Comparison of ENCODE assay signal across 25 cellular contexts in genomic region chr1:154517661-154518060, GRCh38. TPM values are rescaled to one million over a fixed set of nuclear protein-coding genes. Genes with fewer than 3 reads are reported as not detected.
DNase-seq lines count a peak whose midpoint lies in the region; ATAC-seq, FAIRE-seq and TF ChIP-seq lines count a peak whose summit lies in the region.
"Had no signal": no experiment of that assay in that cellular context is flagged by ENCODE, and none has a peak within 500 bp of the region (broad histone marks: within the 10 kb centered on the region; RNA-seq: fewer than 3 reads in every experiment).

No MANE protein-coding gene starts in this region.

- H3K9me3 Mint-ChIP-seq in stimulated activated naive B cell treated with anti-CD40 and anti-IgM and Interleukin-4, amounts not matched to agents 10 μg/mL and 1 μg/mL and 100 μg/mL, for 72 hours = no peaks in the 10 kb centered on the region
- H3K9me3 Mint-ChIP-seq: H9 had no signal

- ATAC-seq in A549 (no peak), K562 (no peak), GM18520 (IDR thresholded peaks at IDR 0.05; ENCODE audit: unreplicated experiment) (no peak), pancreas (no peak)
- no peak for ATAC-seq in stimulated activated naive B cell treated with anti-CD40 and anti-IgM and Interleukin-4, amounts not matched to agents 10 μg/mL and 1 μg/mL and 100 μg/mL, for 72 hours (replicated peaks)
- ATAC-seq: HCT116 had no signal

- no peaks in the 10 kb centered on the region for H3K79me2 ChIP-seq in K562 (ENCODE audit: control insufficient read depth, insufficient read depth, low read length)

- H3K4me2 ChIP-seq in A549 (no peak overlapping the region), K562 (ENCODE audit: insufficient read depth, low read length) (no peak overlapping the region)

- H3K27ac ChIP-seq in A549 = no peak overlapping the region
- no peak overlapping the region for H3K27ac ChIP-seq in K562 (ENCODE audit: extremely low read depth, low read depth, low read length)
- no peak overlapping the region for H3K27ac ChIP-seq in pancreas
- H3K27ac ChIP-seq: GM23248 had no signal

- CTCF ChIA-PET in A549 (lab: Yijun Ruan, JAX) = interaction anchor here (0.7 to 1.8 kb wide), 2 partner anchors 38 to 120 kb away, joined by 3 to 5 read pairs; no protein-coding TSS in a partner anchor
- CTCF ChIA-PET in K562 (lab: Yijun Ruan, JAX; ENCODE audit: low intra/inter-chr PET ratio) = no interaction called here

- no peaks in the 10 kb centered on the region for H4K20me1 ChIP-seq in K562 (replicated peaks; ENCODE audit: control insufficient read depth, insufficient read depth, low read length)

- TF ChIP-seq EP300 in A549 (IDR thresholded peaks at IDR 0.05) (no peak), K562 (IDR thresholded peaks at IDR 0.05; ENCODE audit: low read length) (no peak)

- H3K4me1 ChIP-seq in A549 (no peaks in the 10 kb centered on the region), K562 (replicated peaks in 1 of 2; ENCODE audit: control insufficient read depth in 2 of 2, insufficient read depth in 2 of 2, low read length in 2 of 2) (peaks cover 0 to 4% of the 10 kb centered on the region in 2 experiments; a peak in 1 of 5 replicates), pancreas (no peaks in the 10 kb centered on the region)

- H3K4me3 Mint-ChIP-seq in stimulated activated naive B cell treated with anti-CD40 and anti-IgM and Interleukin-4, amounts not matched to agents 10 μg/mL and 1 μg/mL and 100 μg/mL, for 72 hours = no peak overlapping the region
- H3K4me3 Mint-ChIP-seq: CD4-positive, alpha-beta memory T cell; H9 had no signal

- H3K27ac Mint-ChIP-seq in stimulated activated naive B cell treated with anti-CD40 and anti-IgM and Interleukin-4, amounts not matched to agents 10 μg/mL and 1 μg/mL and 100 μg/mL, for 72 hours = peak overlapping the region; percentile 59
- H3K27ac Mint-ChIP-seq: CD4-positive, alpha-beta memory T cell; H9 had no signal

- intact Hi-C loops in K562 (cut with micrococcal nuclease) = no loop called here
- intact Hi-C loops in pancreas (cut with DNase I) = no loop called here

- no peak for DNase-seq in A549 (ENCODE audit: low read depth in 1 of 2, low spot score in 1 of 2)
- no peak for DNase-seq in K562 (ENCODE audit: extremely low read depth in 1 of 4, low spot score in 3 of 4)
- peak; percentile 87 for DNase-seq in mesenteric fat pad (ENCODE audit: low spot score)
- no peak for DNase-seq in stimulated activated naive B cell treated with anti-CD40 and anti-IgM and Interleukin-4, amounts not matched to agents 10 μg/mL and 1 μg/mL and 100 μg/mL, for 72 hours
- DNase-seq in MV-4-11 (lab: John Stamatoyannopoulos, UW) = no peak
- DNase-seq in pancreas = no peak
- DNase-seq: 8988T; C1 segment of cervical spinal cord; Calu3; CD4-positive, alpha-beta memory T cell; COR-L47; DMS53; DMS79 treated with DMSO at 0.1 percent for 48 hours; GF-D8; GM23248; H9 had no signal

- H3K27me3 Mint-ChIP-seq in stimulated activated naive B cell treated with anti-CD40 and anti-IgM and Interleukin-4, amounts not matched to agents 10 μg/mL and 1 μg/mL and 100 μg/mL, for 72 hours = peaks cover 28 to 46% of the 10 kb centered on the region in 2 donors

- TF ChIP-seq POLR2A in A549 (IDR thresholded peaks at IDR 0.05; ENCODE audit: low read length) (no peak), K562 (conservative IDR thresholded peaks at IDR 0.05) (no peak)

- H3K9me1 ChIP-seq in K562 (ENCODE audit: control insufficient read depth, insufficient read depth, low read length) = no peaks in the 10 kb centered on the region

- no peak overlapping the region for H2AFZ ChIP-seq in K562 (ENCODE audit: low read depth, low read length)
- H2AFZ ChIP-seq: GM23248 had no signal

- peaks cover 0 to 2% of the 10 kb centered on the region in 2 donors for H3K4me1 Mint-ChIP-seq in stimulated activated naive B cell treated with anti-CD40 and anti-IgM and Interleukin-4, amounts not matched to agents 10 μg/mL and 1 μg/mL and 100 μg/mL, for 72 hours

- no peak for TF ChIP-seq RAD21 in A549 (conservative IDR thresholded peaks at IDR 0.05 in 1 of 2, IDR thresholded peaks at IDR 0.05 in 1 of 2)
- TF ChIP-seq RAD21 in K562 (CRISPR knock-in tag; conservative IDR thresholded peaks at IDR 0.05 in 1 of 2, IDR thresholded peaks at IDR 0.05 in 1 of 2) = no peak

- in situ Hi-C loops in K562 (cut with MboI) = no loop called here

- 77% methylated on average over 11 of the region's 11 CpGs for WGBS in A549 (ENCODE audit: missing lambda C conversion rate)
- WGBS in K562 (ENCODE audit: insufficient coverage, low coverage, missing lambda C conversion rate) = 10% methylated on average over 11 of the region's 11 CpGs
- 84 to 88% methylated on average over 11 of the region's 11 CpGs for WGBS in pancreas, 2 donors

- H3K27me3 ChIP-seq in K562 (ENCODE audit: control insufficient read depth in 2 of 2, insufficient read depth in 2 of 2, low read length in 2 of 2) (peaks cover 30 to 51% of the 10 kb centered on the region in 2 experiments), pancreas (no peaks in the 10 kb centered on the region)

- no peak overlapping the region for H3K9ac ChIP-seq in K562 (ENCODE audit: insufficient read depth in 1 of 2, low read depth in 2 of 2, low read length in 2 of 2)
- H3K9ac ChIP-seq: GM23248 had no signal

- BruUV-seq in K562 (replicated peaks; lab: Mats Ljungman, UMichigan) = no TSS peak

- no peak for FAIRE-seq in A549 (lab: Jason Lieb, UNC)
- no peak for FAIRE-seq in K562 (lab: Jason Lieb, UNC)
- FAIRE-seq in pancreas (lab: Jason Lieb, UNC) = no peak
- FAIRE-seq: GM12891, GM19239 had no signal

- H3K36me3 Mint-ChIP-seq in stimulated activated naive B cell treated with anti-CD40 and anti-IgM and Interleukin-4, amounts not matched to agents 10 μg/mL and 1 μg/mL and 100 μg/mL, for 72 hours = no peaks in the 10 kb centered on the region
- H3K36me3 Mint-ChIP-seq: CD4-positive, alpha-beta memory T cell had no signal

- H3K4me3 ChIP-seq in A549 = no peak overlapping the region
- H3K4me3 ChIP-seq in K562 = no peak overlapping the region
- H3K4me3 ChIP-seq in pancreas = no peak overlapping the region
- H3K4me3 ChIP-seq: GM23248 had no signal

- POLR2A ChIA-PET in A549 (lab: Yijun Ruan, JAX) (no interaction called here), K562 (lab: Yijun Ruan, JAX) (interaction anchor here (0.6 kb wide), 1 partner anchor 163 kb away, joined by 3 read pairs; no protein-coding TSS in a partner anchor)

- TF ChIP-seq CTCF in A549 (IDR thresholded peaks at IDR 0.05) (no peak), K562 (IDR thresholded peaks at IDR 0.05 in 2 of 3, conservative IDR thresholded peaks at IDR 0.05 in 1 of 3; ENCODE audit: insufficient read depth in 2 of 3, low read depth in 1 of 3, low read length in 3 of 3) (no peak), pancreas (IDR thresholded peaks at IDR 0.05) (no peak)

- H3K9me3 ChIP-seq in A549 (no peaks in the 10 kb centered on the region), K562 (replicated peaks; ENCODE audit: control insufficient read depth, insufficient read depth, low read depth, low read length) (no peaks in the 10 kb centered on the region), pancreas (no peaks in the 10 kb centered on the region)

- no peaks in the 10 kb centered on the region for H3K36me3 ChIP-seq in K562 (ENCODE audit: control insufficient read depth, insufficient read depth, low read length)
- no peaks in the 10 kb centered on the region for H3K36me3 ChIP-seq in pancreas

RNA-seq across cellular contexts. Expression of gene SHE, which starts 15.4 kb away (rescaled TPM):
- polyA plus RNA-seq in A549 (2011; rRNA removed) = 0.01 and 0.03 TPM in 2 replicates
- polyA plus RNA-seq in A549 (2012; cell fraction: cytosol; rRNA removed) = 0.01 TPM in 1 of 2 replicates, not detected in the other
- not detected in 2 replicates for polyA plus RNA-seq in A549 (2012; cell fraction: nucleus; rRNA removed)
- 0.01 TPM in 1 of 3 replicates, not detected in the others for polyA plus RNA-seq in A549 (2017; fragmentation: RNase III; extraction: RNeasy Plus Mini Kit Qiagen cat#74134 plus additional on column Dnase treatment)
- not detected in 2 replicates for polyA minus RNA-seq in A549 (2011; rRNA and poly(A)+ RNA removed)
- total RNA-seq in K562 (2011; cell fraction: chromatin; rRNA removed; ENCODE audit: low replicate concordance) = not detected in 2 replicates
- not detected in 2 replicates for total RNA-seq in K562 (2011; cell fraction: nucleolus; rRNA removed)
- total RNA-seq in K562 (2011; cell fraction: nucleoplasm; rRNA removed) = not detected in 2 replicates
- total RNA-seq in K562 (2014; rRNA removed) = 0.04 and 0.05 TPM in 2 replicates
- total RNA-seq in K562 (2014; rRNA removed; fragmentation: Illumina TruSeq; extraction: Trizol) = not detected in 2 replicates
- total RNA-seq in K562 (2015; rRNA removed; fragmentation: Illumina TruSeq; extraction: Trizol) = not detected in 2 replicates
- total RNA-seq in K562 (2021) = not detected in 2 replicates
- not detected in 2 replicates for polyA plus RNA-seq in K562 (2011; rRNA removed)
- polyA plus RNA-seq in K562 (2011; cell fraction: cytosol; rRNA removed) = not detected in 2 replicates
- polyA plus RNA-seq in K562 (2011; cell fraction: nucleus; rRNA removed) = not detected in 2 replicates
- polyA plus RNA-seq in K562 (2012) = 0.06 TPM in 1 of 2 replicates, not detected in the other
- not detected in 2 replicates for polyA plus RNA-seq in K562 (2014; fragmentation: Illumina TruSeq; extraction: Trizol)
- polyA plus RNA-seq in K562 (2014; fragmentation: Nextera tagmentation; extraction: Ambion mirVana) = not detected
- 0.01 TPM in 1 of 2 replicates, not detected in the other for polyA plus RNA-seq in K562 (2014; rRNA removed)
- not detected in 2 replicates for polyA minus RNA-seq in K562 (2011; rRNA and poly(A)+ RNA removed)
- polyA minus RNA-seq in K562 (2011; cell fraction: cytosol; rRNA and poly(A)+ RNA removed) = not detected in 2 replicates
- not detected in 2 replicates for polyA minus RNA-seq in K562 (2011; cell fraction: nucleus; rRNA and poly(A)+ RNA removed)
- total RNA-seq in mesenteric fat pad = 33.1 TPM
- total RNA-seq in pancreas = 1 to 10 TPM; 1.0 to 2.7 (median 1.8) TPM
- 1 to 10 TPM; 3.0 to 7.3 TPM for polyA plus RNA-seq in pancreas
- total RNA-seq: Calu3; CD4-positive, alpha-beta memory T cell; G401; GM23248; H4 had no signal
- polyA plus RNA-seq: BJ; CD4-positive, alpha-beta memory T cell had no signal

RNA-seq across cellular contexts. Expression of gene TDRD10, which starts 15.6 kb away (rescaled TPM):
- polyA plus RNA-seq in A549 (2011; rRNA removed) = 0.04 TPM in 1 of 2 replicates, not detected in the other
- polyA plus RNA-seq in A549 (2012; cell fraction: cytosol; rRNA removed) = 0.01 and 0.04 TPM in 2 replicates
- 0.10 TPM in 1 of 2 replicates, not detected in the other for polyA plus RNA-seq in A549 (2012; cell fraction: nucleus; rRNA removed)
- polyA plus RNA-seq in A549 (2017; fragmentation: RNase III; extraction: RNeasy Plus Mini Kit Qiagen cat#74134 plus additional on column Dnase treatment) = not detected in 3 replicates
- polyA minus RNA-seq in A549 (2011; rRNA and poly(A)+ RNA removed) = not detected in 2 replicates
- total RNA-seq in K562 (2011; cell fraction: chromatin; rRNA removed; ENCODE audit: low replicate concordance) = not detected in 2 replicates
- total RNA-seq in K562 (2011; cell fraction: nucleolus; rRNA removed) = not detected in 2 replicates
- total RNA-seq in K562 (2011; cell fraction: nucleoplasm; rRNA removed) = not detected in 2 replicates
- total RNA-seq in K562 (2014; rRNA removed) = not detected in 2 replicates
- total RNA-seq in K562 (2014; rRNA removed; fragmentation: Illumina TruSeq; extraction: Trizol) = not detected in 2 replicates
- not detected in 2 replicates for total RNA-seq in K562 (2015; rRNA removed; fragmentation: Illumina TruSeq; extraction: Trizol)
- not detected in 2 replicates for total RNA-seq in K562 (2021)
- not detected in 2 replicates for polyA plus RNA-seq in K562 (2011; rRNA removed)
- not detected in 2 replicates for polyA plus RNA-seq in K562 (2011; cell fraction: cytosol; rRNA removed)
- not detected in 2 replicates for polyA plus RNA-seq in K562 (2011; cell fraction: nucleus; rRNA removed)
- polyA plus RNA-seq in K562 (2012) = not detected in 2 replicates
- polyA plus RNA-seq in K562 (2014; fragmentation: Illumina TruSeq; extraction: Trizol) = not detected in 2 replicates
- polyA plus RNA-seq in K562 (2014; fragmentation: Nextera tagmentation; extraction: Ambion mirVana) = not detected
- polyA plus RNA-seq in K562 (2014; rRNA removed) = not detected in 2 replicates
- not detected in 2 replicates for polyA minus RNA-seq in K562 (2011; rRNA and poly(A)+ RNA removed)
- not detected in 2 replicates for polyA minus RNA-seq in K562 (2011; cell fraction: cytosol; rRNA and poly(A)+ RNA removed)
- not detected in 2 replicates for polyA minus RNA-seq in K562 (2011; cell fraction: nucleus; rRNA and poly(A)+ RNA removed)
- total RNA-seq in mesenteric fat pad = 7.2 TPM
- total RNA-seq in pancreas = under 1 TPM; 0.13 to 0.84 (median 0.35) TPM
- 1 to 10 TPM; 2.9 to 4.7 TPM for polyA plus RNA-seq in pancreas
- total RNA-seq: A673; Calu3; CD4-positive, alpha-beta memory T cell; Daoy; GM23248; H4 had no signal
- polyA plus RNA-seq: BJ; CD4-positive, alpha-beta memory T cell; GM23248 had no signal

RNA-seq across cellular contexts. Expression of gene UBE2Q1, which starts 40.8 kb away (rescaled TPM):
- polyA plus RNA-seq in A549 (2011; rRNA removed) = 17.6 and 26.6 TPM in 2 replicates
- polyA plus RNA-seq in A549 (2012; cell fraction: cytosol; rRNA removed) = 7.9 and 10.6 TPM in 2 replicates
- 5.3 and 11.3 TPM in 2 replicates for polyA plus RNA-seq in A549 (2012; cell fraction: nucleus; rRNA removed)
- polyA plus RNA-seq in A549 (2017; fragmentation: RNase III; extraction: RNeasy Plus Mini Kit Qiagen cat#74134 plus additional on column Dnase treatment) = 41.9 to 49.7 TPM (median 47.2 TPM) in 3 replicates
- 12.5 and 20.9 TPM in 2 replicates for polyA minus RNA-seq in A549 (2011; rRNA and poly(A)+ RNA removed)
- total RNA-seq in K562 (2011; cell fraction: chromatin; rRNA removed; ENCODE audit: low replicate concordance) = 32.4 and 54.0 TPM in 2 replicates
- 26.2 and 28.7 TPM in 2 replicates for total RNA-seq in K562 (2011; cell fraction: nucleolus; rRNA removed)
- total RNA-seq in K562 (2011; cell fraction: nucleoplasm; rRNA removed) = 24.3 and 36.3 TPM in 2 replicates
- 21.6 and 25.2 TPM in 2 replicates for total RNA-seq in K562 (2014; rRNA removed)
- 28.5 and 32.1 TPM in 2 replicates for total RNA-seq in K562 (2014; rRNA removed; fragmentation: Illumina TruSeq; extraction: Trizol)
- total RNA-seq in K562 (2015; rRNA removed; fragmentation: Illumina TruSeq; extraction: Trizol) = 31.6 and 33.2 TPM in 2 replicates
- total RNA-seq in K562 (2021) = 58.8 and 62.4 TPM in 2 replicates
- polyA plus RNA-seq in K562 (2011; rRNA removed) = 14.2 and 17.7 TPM in 2 replicates
- 5.4 and 7.9 TPM in 2 replicates for polyA plus RNA-seq in K562 (2011; cell fraction: cytosol; rRNA removed)
- polyA plus RNA-seq in K562 (2011; cell fraction: nucleus; rRNA removed) = 33.8 and 37.6 TPM in 2 replicates
- 43.5 and 51.3 TPM in 2 replicates for polyA plus RNA-seq in K562 (2012)
- 39.0 and 48.3 TPM in 2 replicates for polyA plus RNA-seq in K562 (2014; fragmentation: Illumina TruSeq; extraction: Trizol)
- polyA plus RNA-seq in K562 (2014; fragmentation: Nextera tagmentation; extraction: Ambion mirVana) = 10 to 100 TPM in 1 of 2 experiments, 1 to 10 TPM in 1; 8.0 to 10.6 TPM
- 17.9 and 27.6 TPM in 2 replicates for polyA plus RNA-seq in K562 (2014; rRNA removed)
- 8.3 and 8.9 TPM in 2 replicates for polyA minus RNA-seq in K562 (2011; rRNA and poly(A)+ RNA removed)
- 12.8 and 15.7 TPM in 2 replicates for polyA minus RNA-seq in K562 (2011; cell fraction: cytosol; rRNA and poly(A)+ RNA removed)
- 12.1 and 22.4 TPM in 2 replicates for polyA minus RNA-seq in K562 (2011; cell fraction: nucleus; rRNA and poly(A)+ RNA removed)
- total RNA-seq in mesenteric fat pad = 67.5 TPM
- 10 to 100 TPM; 32.9 to 52.2 (median 38.9) TPM for total RNA-seq in pancreas
- 10 to 100 TPM; 22.3 to 39.6 TPM for polyA plus RNA-seq in pancreas

RNA-seq across cellular contexts. Expression of gene CHRNB2, which starts 49.9 kb away (rescaled TPM):
- polyA plus RNA-seq in A549 (2011; rRNA removed) (0.21 and 0.36 TPM in 2 replicates), A549 (2017; fragmentation: RNase III; extraction: RNeasy Plus Mini Kit Qiagen cat#74134 plus additional on column Dnase treatment) (0.21 to 0.28 TPM (median 0.25 TPM) in 3 replicates), K562 (2011; rRNA removed) (not detected in 2 replicates), K562 (2014; fragmentation: Illumina TruSeq; extraction: Trizol) (not detected in 2 replicates), K562 (2014; fragmentation: Nextera tagmentation; extraction: Ambion mirVana) (under 1 TPM in 1 of 2 experiments, not detected in 1; 0.01 TPM), K562 (2014; rRNA removed) (not detected in 2 replicates), pancreas (1 to 10 TPM; 1.4 to 3.1 TPM)
- 0.17 and 0.30 TPM in 2 replicates for polyA plus RNA-seq in A549 (2012; cell fraction: cytosol; rRNA removed)
- polyA plus RNA-seq in A549 (2012; cell fraction: nucleus; rRNA removed) = 0.43 and 0.52 TPM in 2 replicates
- 0.66 and 0.97 TPM in 2 replicates for polyA minus RNA-seq in A549 (2011; rRNA and poly(A)+ RNA removed)
- total RNA-seq in K562 (2011; cell fraction: chromatin; rRNA removed; ENCODE audit: low replicate concordance) = not detected in 2 replicates
- total RNA-seq in K562 (2011; cell fraction: nucleolus; rRNA removed) = not detected in 2 replicates
- total RNA-seq in K562 (2011; cell fraction: nucleoplasm; rRNA removed) = not detected in 2 replicates
- total RNA-seq in K562 (2014; rRNA removed) (not detected in 2 replicates), K562 (2014; rRNA removed; fragmentation: Illumina TruSeq; extraction: Trizol) (not detected in 2 replicates), K562 (2015; rRNA removed; fragmentation: Illumina TruSeq; extraction: Trizol) (not detected in 2 replicates), K562 (2021) (not detected in 2 replicates), mesenteric fat pad (not detected), pancreas (under 1 TPM; 0.32 to 0.90 (median 0.49) TPM)
- polyA plus RNA-seq in K562 (2011; cell fraction: cytosol; rRNA removed) = not detected in 2 replicates
- polyA plus RNA-seq in K562 (2011; cell fraction: nucleus; rRNA removed) = not detected in 2 replicates
- polyA plus RNA-seq in K562 (2012) = 0.03 and 0.07 TPM in 2 replicates
- not detected in 2 replicates for polyA minus RNA-seq in K562 (2011; rRNA and poly(A)+ RNA removed)
- not detected in 2 replicates for polyA minus RNA-seq in K562 (2011; cell fraction: cytosol; rRNA and poly(A)+ RNA removed)
- 0.11 TPM in 1 of 2 replicates, not detected in the other for polyA minus RNA-seq in K562 (2011; cell fraction: nucleus; rRNA and poly(A)+ RNA removed)
- total RNA-seq: CD4-positive, alpha-beta memory T cell; G401; GM23248; H4 had no signal
- polyA plus RNA-seq: CD4-positive, alpha-beta memory T cell; GM23248 had no signal

Comparison
In these comparisons a context has a peak if more than half of its experiments do, and no peak if none do; other contexts are left out.
1. Of the 35 proteins assayed by ChIP-seq in both K562 and A549: peak only in K562: none; only in A549: MAFK; in both: none; in neither: 34.